In genomic region chr12:42144424-42145196, GRCh38 we compare ENCODE assay signal across 1 cellular context.
TF ChIP-seq lines count a peak whose summit lies in the region.

TSS of gene GXYLT1 (minus strand) at chr12:42144874. CDS start at chr12:42144646, 228 bp downstream.

TF ChIP-seq in K562, 482 proteins besides CTCF, POLR2A, EP300 and RAD21 (continued from another document and continues in another):
- TF ChIP-seq ZBTB34 (CRISPR knock-in tag; IDR thresholded peaks at IDR 0.05) (no peak), SMAD4 (CRISPR knock-in tag; conservative IDR thresholded peaks at IDR 0.05) (peak; percentile 74), GTF2B (IDR thresholded peaks at IDR 0.05; ENCODE audit: extremely low read depth, insufficient read length) (no peak), E4F1 (CRISPR knock-in tag; IDR thresholded peaks at IDR 0.05; ENCODE audit: borderline replicate concordance) (no peak; the same call in 1 of the 2 replicates), YY1 (IDR thresholded peaks at IDR 0.05; ENCODE audit: borderline replicate concordance in 1 of 3, control insufficient read depth in 1 of 3, extremely low read depth in 1 of 3, insufficient read depth in 3 of 3, insufficient read length in 1 of 3, insufficient replicate concordance in 2 of 3, low read depth in 1 of 3, low read length in 2 of 3) (peak in 1 of 3 experiments; percentile 48), ZNF589 (CRISPR knock-in tag; IDR thresholded peaks at IDR 0.05; ENCODE audit: low read depth) (no peak), HMG20B (CRISPR knock-in tag; IDR thresholded peaks at IDR 0.05) (no peak), PRDM10 (IDR thresholded peaks at IDR 0.05; ENCODE audit: partially characterized antibody) (no peak), ZEB2 (IDR thresholded peaks at IDR 0.05) (no peak), IRF9 (tag; IDR thresholded peaks at IDR 0.05) (no peak), KLF6 (CRISPR knock-in tag; IDR thresholded peaks at IDR 0.05; ENCODE audit: borderline replicate concordance) (no peak), ILF3 (IDR thresholded peaks at IDR 0.05; ENCODE audit: borderline replicate concordance) (peak; percentile 62; the same call in 1 of the 2 replicates), NFE2L1 (tag; IDR thresholded peaks at IDR 0.05; ENCODE audit: borderline replicate concordance, low read depth) (no peak), ZNF699 (CRISPR knock-in tag; IDR thresholded peaks at IDR 0.05; ENCODE audit: insufficient replicate concordance) (no peak), PTRF (tag; IDR thresholded peaks at IDR 0.05) (no peak), HDAC2 (IDR thresholded peaks at IDR 0.05) (no peak), NCOR1 (IDR thresholded peaks at IDR 0.05) (no peak), RFX5 (IDR thresholded peaks at IDR 0.05; ENCODE audit: low read depth, low read length) (no peak), MCM5 (IDR thresholded peaks at IDR 0.05; ENCODE audit: low read depth) (no peak), ETS2 (tag; IDR thresholded peaks at IDR 0.05; ENCODE audit: borderline replicate concordance, poor library complexity, severe bottlenecking) (no peak), TGIF2 (CRISPR knock-in tag; IDR thresholded peaks at IDR 0.05) (no peak), NR3C1 (CRISPR knock-in tag; IDR thresholded peaks at IDR 0.05) (no peak), FIP1L1 (IDR thresholded peaks at IDR 0.05; ENCODE audit: low read depth, low read length, poor library complexity, severe bottlenecking) (peak; percentile 72), NR2C1 (IDR thresholded peaks at IDR 0.05) (no peak), NR2C1 (tag; IDR thresholded peaks at IDR 0.05) (no peak), ZC3H4 (CRISPR knock-in tag; IDR thresholded peaks at IDR 0.05; ENCODE audit: borderline replicate concordance) (no peak), SMAD1 (IDR thresholded peaks at IDR 0.05; ENCODE audit: low read depth, low read length, partially characterized antibody) (no peak), SIN3A (IDR thresholded peaks at IDR 0.05; ENCODE audit: borderline replicate concordance in 2 of 2, control insufficient read depth in 1 of 2, low read depth in 2 of 2, low read length in 2 of 2) (no peak), ZNF436 (CRISPR knock-in tag; IDR thresholded peaks at IDR 0.05) (no peak), PRPF4 (IDR thresholded peaks at IDR 0.05; ENCODE audit: insufficient read depth, low read depth, low read length, poor library complexity, severe bottlenecking) (no peak), ETS1 (conservative IDR thresholded peaks at IDR 0.05; ENCODE audit: control insufficient read depth, low read depth, low read length) (no peak), ZFPM2 (CRISPR knock-in tag; IDR thresholded peaks at IDR 0.05) (no peak), ZNF274 (IDR thresholded peaks at IDR 0.05; ENCODE audit: borderline replicate concordance, low read depth, low read length) (no peak), SAFB (IDR thresholded peaks at IDR 0.05; ENCODE audit: borderline replicate concordance, low read depth, low read length) (no peak), CTBP1 (IDR thresholded peaks at IDR 0.05; ENCODE audit: borderline replicate concordance) (peak; percentile 100), FOXJ3 (CRISPR knock-in tag; IDR thresholded peaks at IDR 0.05) (no peak), BMI1 (IDR thresholded peaks at IDR 0.05; ENCODE audit: low read length) (no peak), ZNF75A (CRISPR knock-in tag; IDR thresholded peaks at IDR 0.05) (no peak), ZNF239 (CRISPR knock-in tag; IDR thresholded peaks at IDR 0.05) (no peak), ZNF143 (CRISPR knock-in tag; IDR thresholded peaks at IDR 0.05) (no peak), PTTG1 (tag; IDR thresholded peaks at IDR 0.05; ENCODE audit: low read depth) (no peak), HDAC1 (IDR thresholded peaks at IDR 0.05) (peak in 1 of 2 experiments; percentile 58; a peak in 2 of 4 replicates), RBBP5 (IDR thresholded peaks at IDR 0.05; ENCODE audit: borderline replicate concordance, insufficient read depth, low read length, poor library complexity, severe bottlenecking) (peak; percentile 77), FOXJ2 (tag; IDR thresholded peaks at IDR 0.05) (no peak), GTF3C2 (IDR thresholded peaks at IDR 0.05; ENCODE audit: borderline replicate concordance, extremely low read depth, insufficient read length) (no peak), ZBTB43 (CRISPR knock-in tag; IDR thresholded peaks at IDR 0.05) (peak; percentile 57; the same call in 1 of the 2 replicates), ZNF133 (CRISPR knock-in tag; IDR thresholded peaks at IDR 0.05) (no peak), PHF8 (IDR thresholded peaks at IDR 0.05; ENCODE audit: borderline replicate concordance, low read length) (peak; percentile 83), JUND (IDR thresholded peaks at IDR 0.05; ENCODE audit: borderline replicate concordance, low read depth, low read length) (peak; percentile 62; the same call in 1 of the 2 replicates), JUND (tag; IDR thresholded peaks at IDR 0.05; ENCODE audit: borderline replicate concordance, low read depth, low read length) (no peak; the same call in 2 of the 3 replicates), MNT (conservative IDR thresholded peaks at IDR 0.05) (peak; percentile 40 to 68; a peak in 2 of 4 replicates), ZNF146 (CRISPR knock-in tag; IDR thresholded peaks at IDR 0.05; ENCODE audit: unreplicated experiment) (no peak), XRCC3 (IDR thresholded peaks at IDR 0.05) (no peak), RBM22 (IDR thresholded peaks at IDR 0.05; ENCODE audit: low read depth, low read length, poor library complexity, severe bottlenecking) (peak; percentile 59), DDX20 (tag; IDR thresholded peaks at IDR 0.05; ENCODE audit: low read depth) (no peak), ZNF217 (CRISPR knock-in tag; IDR thresholded peaks at IDR 0.05) (no peak)
